1 cellular context compared by ENCODE assay signal in genomic region chr20:21505161-21505809, GRCh38.
TF ChIP-seq lines count a peak whose summit lies in the region.

No MANE protein-coding gene starts in this region.

TF ChIP-seq in HepG2, 621 proteins besides CTCF, POLR2A, EP300 and RAD21 (continued from another document and continues in another):
- TF ChIP-seq SKIL (CRISPR knock-in tag; IDR thresholded peaks at IDR 0.05; ENCODE audit: borderline replicate concordance) (no peak), ZNF547 (CRISPR knock-in tag; IDR thresholded peaks at IDR 0.05) (no peak; the same call in 1 of the 2 replicates), DMTF1 (CRISPR knock-in tag; IDR thresholded peaks at IDR 0.05) (no peak), NFIB (CRISPR knock-in tag; IDR thresholded peaks at IDR 0.05; ENCODE audit: borderline replicate concordance) (no peak), ZNF274 (CRISPR knock-in tag; IDR thresholded peaks at IDR 0.05) (peak; percentile 22; the same call in 1 of the 2 replicates), ZNF224 (CRISPR knock-in tag; IDR thresholded peaks at IDR 0.05) (peak; percentile 70; the same call in 1 of the 2 replicates), CERS6 (CRISPR knock-in tag; IDR thresholded peaks at IDR 0.05) (no peak), FOSL2 (CRISPR knock-in tag; IDR thresholded peaks at IDR 0.05) (peak; percentile 20; the same call in 1 of the 2 replicates), KLF11 (CRISPR knock-in tag; IDR thresholded peaks at IDR 0.05) (peak; percentile 66; the same call in 1 of the 2 replicates), ZNF572 (CRISPR knock-in tag; IDR thresholded peaks at IDR 0.05) (no peak; the same call in 1 of the 2 replicates), SMAD3 (CRISPR knock-in tag; IDR thresholded peaks at IDR 0.05) (0 out of 2 replicates have a peak, but pooled peaks have one; percentile 60), MXI1 (IDR thresholded peaks at IDR 0.05; ENCODE audit: borderline replicate concordance, low read depth, low read length) (no peak), SNAPC2 (CRISPR knock-in tag; IDR thresholded peaks at IDR 0.05) (no peak), NR2F1 (CRISPR knock-in tag; IDR thresholded peaks at IDR 0.05) (no peak), SETDB1 (CRISPR knock-in tag; IDR thresholded peaks at IDR 0.05; ENCODE audit: borderline replicate concordance) (no peak), ZNF83 (CRISPR knock-in tag; IDR thresholded peaks at IDR 0.05; ENCODE audit: borderline replicate concordance) (no peak), KDM1A (CRISPR knock-in tag; IDR thresholded peaks at IDR 0.05) (no peak), E2F2 (CRISPR knock-in tag; IDR thresholded peaks at IDR 0.05; ENCODE audit: borderline replicate concordance) (no peak), ZNF552 (CRISPR knock-in tag; IDR thresholded peaks at IDR 0.05; ENCODE audit: borderline replicate concordance) (0 out of 2 replicates have a peak, but pooled peaks have one; percentile 19), LRRFIP1 (CRISPR knock-in tag; conservative IDR thresholded peaks at IDR 0.05) (no peak), MTERF4 (CRISPR knock-in tag; IDR thresholded peaks at IDR 0.05) (no peak), ZMYM2 (CRISPR knock-in tag; IDR thresholded peaks at IDR 0.05) (no peak), CBFB (CRISPR knock-in tag; IDR thresholded peaks at IDR 0.05) (no peak), KMT2B (CRISPR knock-in tag; IDR thresholded peaks at IDR 0.05) (no peak), ZSCAN12 (CRISPR knock-in tag; IDR thresholded peaks at IDR 0.05) (0 out of 2 replicates have a peak, but pooled peaks have one; percentile 26), ZBTB14 (CRISPR knock-in tag; IDR thresholded peaks at IDR 0.05) (no peak), AHR (CRISPR knock-in tag; IDR thresholded peaks at IDR 0.05) (no peak), HOXA5 (CRISPR knock-in tag; IDR thresholded peaks at IDR 0.05) (0 out of 2 replicates have a peak, but pooled peaks have one; percentile 39), ZNF333 (CRISPR knock-in tag; IDR thresholded peaks at IDR 0.05; ENCODE audit: borderline replicate concordance) (0 out of 2 replicates have a peak, but pooled peaks have one; percentile 54), IKZF1 (IDR thresholded peaks at IDR 0.05) (no peak), ZNF205 (CRISPR knock-in tag; IDR thresholded peaks at IDR 0.05) (0 out of 2 replicates have a peak, but pooled peaks have one; percentile 53), TFAP4 (IDR thresholded peaks at IDR 0.05; ENCODE audit: borderline replicate concordance, low read depth) (peak; percentile 55; the same call in 1 of the 2 replicates), GABPB1 (CRISPR knock-in tag; IDR thresholded peaks at IDR 0.05) (peak; percentile 49; the same call in 1 of the 2 replicates), NFYC (CRISPR knock-in tag; IDR thresholded peaks at IDR 0.05) (peak; percentile 9; the same call in 1 of the 2 replicates), TBP (CRISPR knock-in tag; IDR thresholded peaks at IDR 0.05) (no peak), ERF (CRISPR knock-in tag; IDR thresholded peaks at IDR 0.05) (peak; percentile 80), REST (IDR thresholded peaks at IDR 0.05; ENCODE audit: borderline replicate concordance in 1 of 2, low read depth in 1 of 2, low read length in 2 of 2) (no peak), GATAD1 (CRISPR knock-in tag; IDR thresholded peaks at IDR 0.05) (peak; percentile 50; the same call in 1 of the 2 replicates), ZNF275 (CRISPR knock-in tag; IDR thresholded peaks at IDR 0.05; ENCODE audit: borderline replicate concordance) (no peak), ZNF691 (CRISPR knock-in tag; IDR thresholded peaks at IDR 0.05; ENCODE audit: borderline replicate concordance, low read depth) (no peak), TCF12 (IDR thresholded peaks at IDR 0.05) (no peak), TCF12 (CRISPR knock-in tag; IDR thresholded peaks at IDR 0.05) (no peak), KLF13 (CRISPR knock-in tag; IDR thresholded peaks at IDR 0.05) (no peak), ZNF234 (CRISPR knock-in tag; conservative IDR thresholded peaks at IDR 0.05) (0 out of 2 replicates have a peak, but pooled peaks have one; percentile 16), ZNF510 (CRISPR knock-in tag; IDR thresholded peaks at IDR 0.05; ENCODE audit: low read depth) (no peak), ZNF34 (CRISPR knock-in tag; IDR thresholded peaks at IDR 0.05; ENCODE audit: borderline replicate concordance) (no peak), ZBTB42 (CRISPR knock-in tag; IDR thresholded peaks at IDR 0.05) (peak; percentile 52; the same call in 1 of the 2 replicates), GTF2F1 (IDR thresholded peaks at IDR 0.05; ENCODE audit: low read length) (no peak)
